ENCODE assay signal across 1 cellular context in genomic region chr12:108730337-108731104, GRCh38.
TF ChIP-seq lines count a peak whose summit lies in the region.

No MANE protein-coding gene starts in this region.

TF ChIP-seq in GM23338, 12 proteins besides CTCF, POLR2A, EP300 and RAD21 (continued from another document):
- no peak for TF ChIP-seq REST (IDR thresholded peaks at IDR 0.05; ENCODE audit: unreplicated experiment)
